Comparison of ENCODE assay signal across 9 cellular contexts in genomic region chr10:3525832-3526449, GRCh38.
A peak's percentile ranks its signal among the peaks of the same experiment; 100 is the strongest.
DNase-seq lines count a peak whose midpoint lies in the region; ATAC-seq and TF ChIP-seq lines count a peak whose summit lies in the region.
"Had no signal": no experiment of that assay in that cellular context is flagged by ENCODE, and none has a peak within 500 bp of the region (broad histone marks: within the 10 kb centered on the region; RNA-seq: fewer than 3 reads in every experiment).

No MANE protein-coding gene starts in this region.

- no peaks in the 10 kb centered on the region for H3K36me3 Mint-ChIP-seq in activated T-helper 1 cell treated with anti-CD3 and anti-CD28 coated beads, Interleukin-12 subunit alpha, Interleukin-12 subunit beta, Interleukin-2, Interleukin-4 antibody, amounts not matched to agents 30 ng/mL and 10 ng/mL and 1 ng/mL, durations not matched to agents 14 hours and 24 hours and 36 hours (ENCODE audit: low read depth)
- H3K36me3 Mint-ChIP-seq in activated CD8-positive, alpha-beta T cell treated with anti-CD3 and anti-CD28 coated beads for 36 hours (ENCODE audit: low read depth) = no peaks in the 10 kb centered on the region

- POLR2A ChIA-PET in RWPE1 (lab: Yijun Ruan, JAX; ENCODE audit: low non-redundant PET) = no interaction called here
- POLR2A ChIA-PET in activated CD8-positive, alpha-beta T cell treated with anti-CD3 and anti-CD28 coated beads for 36 hours (lab: Charles Lee) = no interaction called here

- no peak overlapping the region for H3K4me3 Mint-ChIP-seq in activated T-helper 1 cell treated with anti-CD3 and anti-CD28 coated beads, Interleukin-12 subunit alpha, Interleukin-12 subunit beta, Interleukin-2, Interleukin-4 antibody, amounts not matched to agents 30 ng/mL and 10 ng/mL and 1 ng/mL, durations not matched to agents 14 hours and 24 hours and 36 hours
- H3K4me3 Mint-ChIP-seq in activated CD8-positive, alpha-beta T cell treated with anti-CD3 and anti-CD28 coated beads for 36 hours = no peak overlapping the region
- H3K4me3 Mint-ChIP-seq: activated CD4-positive, alpha-beta memory T cell treated with anti-CD3 and anti-CD28 coated beads, Interleukin-2, amount 10 ng/mL, durations not matched to agents 7 days and 5 days had no signal

- peak overlapping the region; percentile 68 for H3K27ac ChIP-seq in RWPE1

- intact Hi-C loops in activated T-helper 1 cell treated with anti-CD3 and anti-CD28 coated beads, Interleukin-12 subunit alpha, Interleukin-12 subunit beta, Interleukin-2, Interleukin-4 antibody, amounts not matched to agents 30 ng/mL and 10 ng/mL and 1 ng/mL, durations not matched to agents 14 hours and 24 hours and 36 hours (cut with micrococcal nuclease) = no loop called here
- intact Hi-C loops in activated CD8-positive, alpha-beta T cell treated with anti-CD3 and anti-CD28 coated beads for 36 hours (cut with micrococcal nuclease) = no loop called here

- CTCF ChIA-PET in RWPE1 (lab: Yijun Ruan, JAX) = no interaction called here
- CTCF ChIA-PET in activated CD8-positive, alpha-beta T cell treated with anti-CD3 and anti-CD28 coated beads for 36 hours (lab: Charles Lee) = no interaction called here

- H3K9me3 Mint-ChIP-seq in activated T-helper 1 cell treated with anti-CD3 and anti-CD28 coated beads, Interleukin-12 subunit alpha, Interleukin-12 subunit beta, Interleukin-2, Interleukin-4 antibody, amounts not matched to agents 30 ng/mL and 10 ng/mL and 1 ng/mL, durations not matched to agents 14 hours and 24 hours and 36 hours = no peaks in the 10 kb centered on the region
- H3K9me3 Mint-ChIP-seq in activated CD8-positive, alpha-beta T cell treated with anti-CD3 and anti-CD28 coated beads for 36 hours = no peaks in the 10 kb centered on the region
- H3K9me3 Mint-ChIP-seq: activated CD4-positive, alpha-beta memory T cell treated with anti-CD3 and anti-CD28 coated beads, Interleukin-2, amount 10 ng/mL, durations not matched to agents 7 days and 5 days had no signal

- H3K27ac Mint-ChIP-seq in activated T-helper 1 cell treated with anti-CD3 and anti-CD28 coated beads, Interleukin-12 subunit alpha, Interleukin-12 subunit beta, Interleukin-2, Interleukin-4 antibody, amounts not matched to agents 30 ng/mL and 10 ng/mL and 1 ng/mL, durations not matched to agents 14 hours and 24 hours and 36 hours = no peak overlapping the region
- H3K27ac Mint-ChIP-seq in activated CD8-positive, alpha-beta T cell treated with anti-CD3 and anti-CD28 coated beads for 36 hours = no peak overlapping the region
- H3K27ac Mint-ChIP-seq: activated CD4-positive, alpha-beta memory T cell treated with anti-CD3 and anti-CD28 coated beads, Interleukin-2, amount 10 ng/mL, durations not matched to agents 7 days and 5 days had no signal

- ATAC-seq in GM18858 (IDR thresholded peaks at IDR 0.05; ENCODE audit: unreplicated experiment) = no peak
- no peak for ATAC-seq in activated CD8-positive, alpha-beta T cell treated with anti-CD3 and anti-CD28 coated beads for 36 hours

- H3K4me1 Mint-ChIP-seq in activated T-helper 1 cell treated with anti-CD3 and anti-CD28 coated beads, Interleukin-12 subunit alpha, Interleukin-12 subunit beta, Interleukin-2, Interleukin-4 antibody, amounts not matched to agents 30 ng/mL and 10 ng/mL and 1 ng/mL, durations not matched to agents 14 hours and 24 hours and 36 hours (ENCODE audit: low read depth) = no peaks in the 10 kb centered on the region
- peaks cover 2% of the 10 kb centered on the region for H3K4me1 Mint-ChIP-seq in activated CD8-positive, alpha-beta T cell treated with anti-CD3 and anti-CD28 coated beads for 36 hours (ENCODE audit: low read depth)

- DNase-seq in COLO829 (ENCODE audit: low spot score) (peak; percentile 84), RWPE1 (ENCODE audit: low spot score) (peak; percentile 93), fibroblast of the aortic adventitia (ENCODE audit: low read depth) (peak; percentile 97), pulmonary artery endothelial cell (ENCODE audit: low read depth, low spot score) (peak; percentile 70), NCI-H1417 (lab: John Stamatoyannopoulos, UW) (no peak)
- DNase-seq in activated T-helper 1 cell treated with anti-CD3 and anti-CD28 coated beads, Interleukin-12 subunit alpha, Interleukin-12 subunit beta, Interleukin-2, Interleukin-4 antibody, amounts not matched to agents 30 ng/mL and 10 ng/mL and 1 ng/mL, durations not matched to agents 14 hours and 24 hours and 36 hours (ENCODE audit: low spot score) = no peak
- no peak for DNase-seq in activated CD8-positive, alpha-beta T cell treated with anti-CD3 and anti-CD28 coated beads for 36 hours
- DNase-seq: activated CD4-positive, alpha-beta memory T cell treated with anti-CD3 and anti-CD28 coated beads, Interleukin-2, amount 10 ng/mL, durations not matched to agents 7 days and 5 days had no signal

- H3K27me3 Mint-ChIP-seq in activated T-helper 1 cell treated with anti-CD3 and anti-CD28 coated beads, Interleukin-12 subunit alpha, Interleukin-12 subunit beta, Interleukin-2, Interleukin-4 antibody, amounts not matched to agents 30 ng/mL and 10 ng/mL and 1 ng/mL, durations not matched to agents 14 hours and 24 hours and 36 hours (ENCODE audit: insufficient read depth) = peaks cover 8% of the 10 kb centered on the region
- peaks cover 2% of the 10 kb centered on the region for H3K27me3 Mint-ChIP-seq in activated CD8-positive, alpha-beta T cell treated with anti-CD3 and anti-CD28 coated beads for 36 hours

- TF ChIP-seq CTCF in RWPE1 (conservative IDR thresholded peaks at IDR 0.05; ENCODE audit: low read depth) = no peak
- no peak for TF ChIP-seq CTCF in fibroblast of the aortic adventitia (IDR thresholded peaks at IDR 0.05; ENCODE audit: insufficient read depth, low read length)
- TF ChIP-seq CTCF in activated CD8-positive, alpha-beta T cell treated with anti-CD3 and anti-CD28 coated beads for 36 hours (IDR thresholded peaks at IDR 0.05) = no peak

- no peak overlapping the region for H3K4me3 ChIP-seq in fibroblast of the aortic adventitia (ENCODE audit: low read depth, low read length)

Comparison
In these comparisons a context has a peak if more than half of its experiments do, and no peak if none do; other contexts are left out.
1. DNase-seq: peak in COLO829 (single experiment), RWPE1 (single experiment), fibroblast of the aortic adventitia (single experiment) and pulmonary artery endothelial cell (single experiment); none in activated T-helper 1 cell treated with anti-CD3 and anti-CD28 coated beads, Interleukin-12 subunit alpha, Interleukin-12 subunit beta, Interleukin-2, Interleukin-4 antibody, amounts not matched to agents 30 ng/mL and 10 ng/mL and 1 ng/mL, durations not matched to agents 14 hours and 24 hours and 36 hours (single experiment), activated CD8-positive, alpha-beta T cell treated with anti-CD3 and anti-CD28 coated beads for 36 hours (single experiment) and NCI-H1417 (0 of 3).